In genomic region chr9:131382850-131383729, GRCh38 we compare ENCODE assay signal across 9 cellular contexts.
DNase-seq lines count a peak whose midpoint lies in the region; ATAC-seq and TF ChIP-seq lines count a peak whose summit lies in the region.
"Had no signal": no experiment of that assay in that cellular context is flagged by ENCODE, and none has a peak within 500 bp of the region (broad histone marks: within the 10 kb centered on the region; RNA-seq: fewer than 3 reads in every experiment).

No MANE protein-coding gene starts in this region.

- peak overlapping the region; percentile 16 for H3K27ac Mint-ChIP-seq in T-helper 1 cell treated with Interleukin-12 subunit alpha and Interleukin-12 subunit beta and Interleukin-4 antibody, amounts not matched to agents 30 μg/mL and 1 μg/mL, for 36 hours

- no peak overlapping the region for H3K4me3 Mint-ChIP-seq in T-helper 1 cell treated with Interleukin-12 subunit alpha and Interleukin-12 subunit beta and Interleukin-4 antibody, amounts not matched to agents 30 μg/mL and 1 μg/mL, for 36 hours

- no peaks in the 10 kb centered on the region for H3K36me3 ChIP-seq in RWPE2 (ENCODE audit: low read depth)
- H3K36me3 ChIP-seq: BLaER1 had no signal

- ATAC-seq in RWPE2 (ENCODE audit: low read depth) (peak; percentile 95), HG03135 (IDR thresholded peaks at IDR 0.05; ENCODE audit: unreplicated experiment) (no peak), GM21786 (IDR thresholded peaks at IDR 0.05; ENCODE audit: unreplicated experiment) (no peak)

- no peaks in the 10 kb centered on the region for H3K9me3 ChIP-seq in RWPE2 (ENCODE audit: severe bottlenecking)
- H3K9me3 ChIP-seq: BLaER1 had no signal

- peaks cover 3% of the 10 kb centered on the region for H3K4me1 ChIP-seq in RWPE2 (ENCODE audit: insufficient read depth, poor library complexity, severe bottlenecking)
- H3K4me1 ChIP-seq: BLaER1 had no signal

- peaks cover 8% of the 10 kb centered on the region for H3K27me3 Mint-ChIP-seq in T-helper 1 cell treated with Interleukin-12 subunit alpha and Interleukin-12 subunit beta and Interleukin-4 antibody, amounts not matched to agents 30 μg/mL and 1 μg/mL, for 36 hours (ENCODE audit: low read depth)

- H3K9me3 Mint-ChIP-seq in T-helper 1 cell treated with Interleukin-12 subunit alpha and Interleukin-12 subunit beta and Interleukin-4 antibody, amounts not matched to agents 30 μg/mL and 1 μg/mL, for 36 hours = no peaks in the 10 kb centered on the region

- no peaks in the 10 kb centered on the region for H3K36me3 Mint-ChIP-seq in T-helper 1 cell treated with Interleukin-12 subunit alpha and Interleukin-12 subunit beta and Interleukin-4 antibody, amounts not matched to agents 30 μg/mL and 1 μg/mL, for 36 hours (ENCODE audit: low read depth)

- H3K27ac ChIP-seq in RWPE2 (ENCODE audit: poor library complexity, severe bottlenecking) = no peak overlapping the region
- H3K27ac ChIP-seq: BLaER1 had no signal

- H3K27me3 ChIP-seq in RWPE2 (ENCODE audit: insufficient read depth, poor library complexity, severe bottlenecking) = no peaks in the 10 kb centered on the region
- H3K27me3 ChIP-seq: BLaER1 had no signal

- no peak overlapping the region for H3K4me3 ChIP-seq in RWPE2 (ENCODE audit: severe bottlenecking)
- H3K4me3 ChIP-seq: BLaER1 had no signal

- peaks cover 8% of the 10 kb centered on the region for H3K4me1 Mint-ChIP-seq in T-helper 1 cell treated with Interleukin-12 subunit alpha and Interleukin-12 subunit beta and Interleukin-4 antibody, amounts not matched to agents 30 μg/mL and 1 μg/mL, for 36 hours (ENCODE audit: low read depth)

- DNase-seq in T-helper 1 cell (no peak), RWPE2 (ENCODE audit: low spot score) (no peak), fibroblast of the conjunctiva (ENCODE audit: low read depth) (peak; percentile 27), pons (ENCODE audit: low spot score) (peak; percentile 29), globus pallidus (ENCODE audit: low spot score) (no peak)

- no peak for TF ChIP-seq CTCF in RWPE2 (IDR thresholded peaks at IDR 0.05; ENCODE audit: poor library complexity, severe bottlenecking)

Comparison
In these comparisons a context has a peak if more than half of its experiments do, and no peak if none do; other contexts are left out.
1. DNase-seq: peak in fibroblast of the conjunctiva (single experiment) and pons (single experiment); none in T-helper 1 cell (0 of 5), RWPE2 (single experiment) and globus pallidus (single experiment).